Comparison of ENCODE assay signal across 1 cellular context in the genomic region with DNA sequence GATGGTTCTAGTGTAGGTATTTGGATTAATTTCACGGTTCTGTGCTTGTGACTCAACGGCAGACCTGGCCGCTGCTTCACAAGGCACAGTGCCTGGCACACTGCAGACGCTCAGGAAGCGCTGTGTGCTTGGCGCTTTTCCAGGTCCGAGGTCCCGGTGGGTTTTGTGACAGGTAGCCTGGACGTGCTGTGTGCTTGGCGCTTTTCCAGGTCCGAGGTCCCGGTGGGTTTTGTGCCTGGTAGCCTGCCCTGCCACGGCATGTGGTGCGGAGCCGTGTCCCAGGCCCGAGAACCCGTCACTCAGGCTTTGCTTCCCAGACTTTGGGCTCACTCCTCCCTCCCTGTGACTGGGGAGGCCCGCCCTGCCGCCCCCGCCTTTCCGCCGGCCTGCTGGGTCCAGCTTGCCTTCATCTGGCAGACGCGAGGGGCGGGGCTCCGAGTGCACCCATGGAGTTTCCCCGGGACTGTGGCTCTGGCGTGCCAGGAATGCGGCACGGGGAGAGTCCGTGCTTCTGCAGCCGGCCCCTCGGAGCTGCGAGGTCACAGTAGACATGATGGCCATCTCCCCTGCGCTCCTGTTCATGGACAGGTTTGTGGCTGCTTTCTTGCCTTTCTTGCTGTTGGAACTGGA.
TF ChIP-seq lines count a peak whose summit lies in the region.

No MANE protein-coding gene starts in this region.

TF ChIP-seq in GM23338, 12 proteins besides CTCF, POLR2A, EP300 and RAD21 (continued from another document):
- TF ChIP-seq, protein P1, sequence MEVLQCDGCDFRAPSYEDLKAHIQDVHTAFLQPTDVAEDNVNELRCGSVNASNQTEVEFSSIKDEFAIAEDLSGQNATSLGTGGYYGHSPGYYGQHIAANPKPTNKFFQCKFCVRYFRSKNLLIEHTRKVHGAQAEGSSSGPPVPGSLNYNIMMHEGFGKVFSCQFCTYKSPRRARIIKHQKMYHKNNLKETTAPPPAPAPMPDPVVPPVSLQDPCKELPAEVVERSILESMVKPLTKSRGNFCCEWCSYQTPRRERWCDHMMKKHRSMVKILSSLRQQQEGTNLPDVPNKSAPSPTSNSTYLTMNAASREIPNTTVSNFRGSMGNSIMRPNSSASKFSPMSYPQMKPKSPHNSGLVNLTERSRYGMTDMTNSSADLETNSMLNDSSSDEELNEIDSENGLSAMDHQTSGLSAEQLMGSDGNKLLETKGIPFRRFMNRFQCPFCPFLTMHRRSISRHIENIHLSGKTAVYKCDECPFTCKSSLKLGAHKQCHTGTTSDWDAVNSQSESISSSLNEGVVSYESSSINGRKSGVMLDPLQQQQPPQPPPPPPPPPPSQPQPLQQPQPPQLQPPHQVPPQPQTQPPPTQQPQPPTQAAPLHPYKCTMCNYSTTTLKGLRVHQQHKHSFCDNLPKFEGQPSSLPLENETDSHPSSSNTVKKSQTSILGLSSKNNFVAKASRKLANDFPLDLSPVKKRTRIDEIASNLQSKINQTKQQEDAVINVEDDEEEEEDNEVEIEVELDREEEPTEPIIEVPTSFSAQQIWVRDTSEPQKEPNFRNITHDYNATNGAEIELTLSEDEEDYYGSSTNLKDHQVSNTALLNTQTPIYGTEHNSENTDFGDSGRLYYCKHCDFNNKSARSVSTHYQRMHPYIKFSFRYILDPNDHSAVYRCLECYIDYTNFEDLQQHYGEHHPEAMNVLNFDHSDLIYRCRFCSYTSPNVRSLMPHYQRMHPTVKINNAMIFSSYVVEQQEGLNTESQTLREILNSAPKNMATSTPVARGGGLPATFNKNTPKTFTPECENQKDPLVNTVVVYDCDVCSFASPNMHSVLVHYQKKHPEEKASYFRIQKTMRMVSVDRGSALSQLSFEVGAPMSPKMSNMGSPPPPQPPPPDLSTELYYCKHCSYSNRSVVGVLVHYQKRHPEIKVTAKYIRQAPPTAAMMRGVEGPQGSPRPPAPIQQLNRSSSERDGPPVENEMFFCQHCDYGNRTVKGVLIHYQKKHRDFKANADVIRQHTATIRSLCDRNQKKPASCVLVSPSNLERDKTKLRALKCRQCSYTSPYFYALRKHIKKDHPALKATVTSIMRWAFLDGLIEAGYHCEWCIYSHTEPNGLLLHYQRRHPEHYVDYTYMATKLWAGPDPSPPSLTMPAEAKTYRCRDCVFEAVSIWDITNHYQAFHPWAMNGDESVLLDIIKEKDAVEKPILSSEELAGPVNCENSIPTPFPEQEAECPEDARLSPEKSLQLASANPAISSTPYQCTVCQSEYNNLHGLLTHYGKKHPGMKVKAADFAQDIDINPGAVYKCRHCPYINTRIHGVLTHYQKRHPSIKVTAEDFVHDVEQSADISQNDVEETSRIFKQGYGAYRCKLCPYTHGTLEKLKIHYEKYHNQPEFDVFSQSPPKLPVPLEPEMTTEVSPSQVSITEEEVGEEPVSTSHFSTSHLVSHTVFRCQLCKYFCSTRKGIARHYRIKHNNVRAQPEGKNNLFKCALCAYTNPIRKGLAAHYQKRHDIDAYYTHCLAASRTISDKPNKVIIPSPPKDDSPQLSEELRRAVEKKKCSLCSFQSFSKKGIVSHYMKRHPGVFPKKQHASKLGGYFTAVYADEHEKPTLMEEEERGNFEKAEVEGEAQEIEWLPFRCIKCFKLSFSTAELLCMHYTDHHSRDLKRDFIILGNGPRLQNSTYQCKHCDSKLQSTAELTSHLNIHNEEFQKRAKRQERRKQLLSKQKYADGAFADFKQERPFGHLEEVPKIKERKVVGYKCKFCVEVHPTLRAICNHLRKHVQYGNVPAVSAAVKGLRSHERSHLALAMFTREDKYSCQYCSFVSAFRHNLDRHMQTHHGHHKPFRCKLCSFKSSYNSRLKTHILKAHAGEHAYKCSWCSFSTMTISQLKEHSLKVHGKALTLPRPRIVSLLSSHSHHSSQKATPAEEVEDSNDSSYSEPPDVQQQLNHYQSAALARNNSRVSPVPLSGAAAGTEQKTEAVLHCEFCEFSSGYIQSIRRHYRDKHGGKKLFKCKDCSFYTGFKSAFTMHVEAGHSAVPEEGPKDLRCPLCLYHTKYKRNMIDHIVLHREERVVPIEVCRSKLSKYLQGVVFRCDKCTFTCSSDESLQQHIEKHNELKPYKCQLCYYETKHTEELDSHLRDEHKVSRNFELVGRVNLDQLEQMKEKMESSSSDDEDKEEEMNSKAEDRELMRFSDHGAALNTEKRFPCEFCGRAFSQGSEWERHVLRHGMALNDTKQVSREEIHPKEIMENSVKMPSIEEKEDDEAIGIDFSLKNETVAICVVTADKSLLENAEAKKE (CRISPR knock-in tag; IDR thresholded peaks at IDR 0.05) = no peak
- TF ChIP-seq STAT1 (IDR thresholded peaks at IDR 0.05; ENCODE audit: unreplicated experiment) (no peak), CREB1 (CRISPR knock-in tag; IDR thresholded peaks at IDR 0.05; ENCODE audit: low read depth) (peak; percentile 49; the same call in 1 of the 2 replicates), EZH2 (IDR thresholded peaks at IDR 0.05; ENCODE audit: low read depth, unreplicated experiment) (no peak)
